In the genomic region with DNA sequence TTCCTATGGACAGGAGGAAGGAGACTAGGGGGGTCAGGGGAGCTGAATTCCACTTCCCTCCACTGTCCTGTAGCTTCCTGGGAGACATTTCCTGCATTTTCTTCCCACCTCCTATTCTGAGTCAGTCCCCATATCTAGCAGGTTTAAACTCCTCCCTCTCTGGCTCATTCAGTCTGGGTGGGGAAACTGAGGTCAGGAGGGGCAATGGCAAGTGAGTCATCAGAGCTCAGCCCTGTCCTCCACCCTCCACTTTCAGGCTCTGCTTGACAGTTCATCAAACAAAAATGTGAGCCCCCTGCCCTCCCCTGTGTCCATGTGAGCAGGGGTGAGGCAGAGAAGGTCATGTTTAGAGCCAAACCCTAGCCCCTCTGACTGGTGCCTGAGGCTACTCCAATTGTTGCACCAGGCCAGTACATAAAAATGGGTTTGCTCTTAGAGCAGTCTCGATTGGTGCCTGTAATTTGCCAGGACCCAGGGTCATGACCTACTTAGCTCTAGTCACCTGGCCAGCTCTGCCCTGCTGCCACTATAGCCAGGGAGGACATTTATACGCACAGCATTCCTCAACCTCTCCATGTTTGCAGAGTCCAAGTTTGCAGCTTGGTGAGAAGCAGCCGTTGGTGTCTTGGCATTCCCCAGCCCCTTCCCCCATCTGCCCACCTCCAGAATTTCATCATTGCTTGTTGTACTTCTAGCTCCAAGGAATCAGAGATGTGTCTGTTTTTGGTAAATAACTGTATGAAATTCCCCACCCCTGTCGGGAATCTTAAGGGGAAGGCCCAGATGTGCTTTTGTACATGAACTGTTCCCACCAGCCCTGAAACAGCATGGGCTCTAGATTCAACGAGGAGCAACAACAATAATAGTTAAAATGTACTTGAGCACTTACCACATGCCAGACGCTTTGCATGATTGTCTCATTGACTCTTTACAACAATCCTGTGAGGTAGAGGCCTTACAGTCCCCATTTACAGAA, we compare ENCODE assay signal across 1 cellular context.
TF ChIP-seq lines count a peak whose summit lies in the region.

No MANE protein-coding gene starts in this region.

TF ChIP-seq in IMR-90, 13 proteins besides CTCF, POLR2A, EP300 and RAD21:
- TF ChIP-seq CHD1 (IDR thresholded peaks at IDR 0.05; ENCODE audit: low read depth, low read length) (no peak), MAFK (IDR thresholded peaks at IDR 0.05; ENCODE audit: low read depth, low read length) (no peak), RFX5 (IDR thresholded peaks at IDR 0.05; ENCODE audit: low read depth, low read length) (no peak), MXI1 (IDR thresholded peaks at IDR 0.05; ENCODE audit: borderline replicate concordance, low read depth, low read length) (no peak), FOS (IDR thresholded peaks at IDR 0.05; ENCODE audit: low read depth, low read length) (peak; percentile 82), RCOR1 (IDR thresholded peaks at IDR 0.05; ENCODE audit: insufficient replicate concordance, low read length) (no peak), CEBPB (IDR thresholded peaks at IDR 0.05; ENCODE audit: low read depth, low read length) (peak; percentile 1; the same call in 1 of the 2 replicates), NFE2L2 (IDR thresholded peaks at IDR 0.05; ENCODE audit: low read depth, low read length) (no peak), MAZ (IDR thresholded peaks at IDR 0.05; ENCODE audit: borderline replicate concordance, low read depth, low read length) (no peak)
- TF ChIP-seq, protein P1, sequence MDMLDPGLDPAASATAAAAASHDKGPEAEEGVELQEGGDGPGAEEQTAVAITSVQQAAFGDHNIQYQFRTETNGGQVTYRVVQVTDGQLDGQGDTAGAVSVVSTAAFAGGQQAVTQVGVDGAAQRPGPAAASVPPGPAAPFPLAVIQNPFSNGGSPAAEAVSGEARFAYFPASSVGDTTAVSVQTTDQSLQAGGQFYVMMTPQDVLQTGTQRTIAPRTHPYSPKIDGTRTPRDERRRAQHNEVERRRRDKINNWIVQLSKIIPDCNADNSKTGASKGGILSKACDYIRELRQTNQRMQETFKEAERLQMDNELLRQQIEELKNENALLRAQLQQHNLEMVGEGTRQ (IDR thresholded peaks at IDR 0.05; ENCODE audit: low read depth, low read length) = 0 out of 2 replicates have a peak, but pooled peaks have one; percentile 11
